Comparison of ENCODE assay signal across 2 cellular contexts in the genomic region with DNA sequence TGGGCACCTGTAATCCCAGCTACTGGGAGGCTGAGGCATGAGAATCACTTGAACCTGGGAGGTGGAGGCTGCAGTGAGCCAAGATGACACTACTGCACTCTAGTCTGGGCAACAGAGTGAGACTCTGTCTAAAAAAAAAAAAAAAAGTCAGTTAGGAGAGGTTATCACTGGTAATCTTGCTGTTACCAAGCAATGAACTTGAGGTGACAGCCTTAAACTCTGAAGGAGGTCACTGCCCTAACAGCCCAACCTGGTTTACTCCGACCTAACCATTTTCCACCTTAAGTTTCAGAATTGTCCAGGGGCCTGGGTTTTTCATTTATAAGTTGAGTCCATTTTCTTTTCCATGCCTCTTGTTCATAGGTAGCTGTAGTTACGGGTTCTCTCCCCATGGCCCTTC.
A peak's percentile ranks its signal among the peaks of the same experiment; 100 is the strongest.
TF ChIP-seq lines count a peak whose summit lies in the region.

No MANE protein-coding gene starts in this region.

TF ChIP-seq in A549, 52 proteins besides CTCF, POLR2A, EP300 and RAD21:
- TF ChIP-seq, protein P1, sequence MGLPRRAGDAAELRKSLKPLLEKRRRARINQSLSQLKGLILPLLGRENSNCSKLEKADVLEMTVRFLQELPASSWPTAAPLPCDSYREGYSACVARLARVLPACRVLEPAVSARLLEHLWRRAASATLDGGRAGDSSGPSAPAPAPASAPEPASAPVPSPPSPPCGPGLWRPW (IDR thresholded peaks at IDR 0.05) = no peak
- TF ChIP-seq, protein P2, sequence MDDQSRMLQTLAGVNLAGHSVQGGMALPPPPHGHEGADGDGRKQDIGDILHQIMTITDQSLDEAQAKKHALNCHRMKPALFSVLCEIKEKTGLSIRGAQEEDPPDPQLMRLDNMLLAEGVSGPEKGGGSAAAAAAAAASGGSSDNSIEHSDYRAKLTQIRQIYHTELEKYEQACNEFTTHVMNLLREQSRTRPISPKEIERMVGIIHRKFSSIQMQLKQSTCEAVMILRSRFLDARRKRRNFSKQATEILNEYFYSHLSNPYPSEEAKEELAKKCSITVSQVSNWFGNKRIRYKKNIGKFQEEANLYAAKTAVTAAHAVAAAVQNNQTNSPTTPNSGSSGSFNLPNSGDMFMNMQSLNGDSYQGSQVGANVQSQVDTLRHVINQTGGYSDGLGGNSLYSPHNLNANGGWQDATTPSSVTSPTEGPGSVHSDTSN (IDR thresholded peaks at IDR 0.05) = no peak
- TF ChIP-seq HEYL (CRISPR knock-in tag; IDR thresholded peaks at IDR 0.05) = no peak
- TF ChIP-seq, protein P3, sequence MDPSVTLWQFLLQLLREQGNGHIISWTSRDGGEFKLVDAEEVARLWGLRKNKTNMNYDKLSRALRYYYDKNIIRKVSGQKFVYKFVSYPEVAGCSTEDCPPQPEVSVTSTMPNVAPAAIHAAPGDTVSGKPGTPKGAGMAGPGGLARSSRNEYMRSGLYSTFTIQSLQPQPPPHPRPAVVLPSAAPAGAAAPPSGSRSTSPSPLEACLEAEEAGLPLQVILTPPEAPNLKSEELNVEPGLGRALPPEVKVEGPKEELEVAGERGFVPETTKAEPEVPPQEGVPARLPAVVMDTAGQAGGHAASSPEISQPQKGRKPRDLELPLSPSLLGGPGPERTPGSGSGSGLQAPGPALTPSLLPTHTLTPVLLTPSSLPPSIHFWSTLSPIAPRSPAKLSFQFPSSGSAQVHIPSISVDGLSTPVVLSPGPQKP (IDR thresholded peaks at IDR 0.05; ENCODE audit: low read depth, low read length) = no peak

TF ChIP-seq in K562, 482 proteins besides CTCF, POLR2A, EP300 and RAD21:
- TF ChIP-seq HDAC2 (IDR thresholded peaks at IDR 0.05) = no peak
- TF ChIP-seq ZNF384 (IDR thresholded peaks at IDR 0.05; ENCODE audit: low read depth, low read length) = peak; percentile 55
- TF ChIP-seq, protein P4, sequence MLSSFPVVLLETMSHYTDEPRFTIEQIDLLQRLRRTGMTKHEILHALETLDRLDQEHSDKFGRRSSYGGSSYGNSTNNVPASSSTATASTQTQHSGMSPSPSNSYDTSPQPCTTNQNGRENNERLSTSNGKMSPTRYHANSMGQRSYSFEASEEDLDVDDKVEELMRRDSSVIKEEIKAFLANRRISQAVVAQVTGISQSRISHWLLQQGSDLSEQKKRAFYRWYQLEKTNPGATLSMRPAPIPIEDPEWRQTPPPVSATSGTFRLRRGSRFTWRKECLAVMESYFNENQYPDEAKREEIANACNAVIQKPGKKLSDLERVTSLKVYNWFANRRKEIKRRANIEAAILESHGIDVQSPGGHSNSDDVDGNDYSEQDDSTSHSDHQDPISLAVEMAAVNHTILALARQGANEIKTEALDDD (IDR thresholded peaks at IDR 0.05) = peak; percentile 95
- TF ChIP-seq, protein P5, sequence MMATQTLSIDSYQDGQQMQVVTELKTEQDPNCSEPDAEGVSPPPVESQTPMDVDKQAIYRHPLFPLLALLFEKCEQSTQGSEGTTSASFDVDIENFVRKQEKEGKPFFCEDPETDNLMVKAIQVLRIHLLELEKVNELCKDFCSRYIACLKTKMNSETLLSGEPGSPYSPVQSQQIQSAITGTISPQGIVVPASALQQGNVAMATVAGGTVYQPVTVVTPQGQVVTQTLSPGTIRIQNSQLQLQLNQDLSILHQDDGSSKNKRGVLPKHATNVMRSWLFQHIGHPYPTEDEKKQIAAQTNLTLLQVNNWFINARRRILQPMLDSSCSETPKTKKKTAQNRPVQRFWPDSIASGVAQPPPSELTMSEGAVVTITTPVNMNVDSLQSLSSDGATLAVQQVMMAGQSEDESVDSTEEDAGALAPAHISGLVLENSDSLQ (IDR thresholded peaks at IDR 0.05) = peak; percentile 39; the same call in 1 of the 2 replicates
